8 cellular contexts compared by ENCODE assay signal in genomic region chr5:14143509-14143842, GRCh38. TPM values are rescaled to one million over a fixed set of nuclear protein-coding genes. Genes with fewer than 3 reads are reported as not detected.
DNase-seq lines count a peak whose midpoint lies in the region; ATAC-seq, FAIRE-seq and TF ChIP-seq lines count a peak whose summit lies in the region.

No MANE protein-coding gene starts in this region.

- in situ Hi-C loops in ACHN (cut with HindIII; ENCODE audit: low pct_ligation_motif_present, low pct_unique_long_range_greater_than_20kb, low sequenced_read_pairs) = no loop called here

- peaks cover 4% of the 10 kb centered on the region for H3K36me3 ChIP-seq in osteoblast (ENCODE audit: insufficient read depth, low read length)

- peaks cover 35% of the 10 kb centered on the region for H4K20me1 ChIP-seq in osteoblast (ENCODE audit: insufficient read depth, low read length)

- H3K27ac ChIP-seq in osteoblast (ENCODE audit: low read depth, low read length) = peak overlapping the region; percentile 89

- peaks cover 35% of the 10 kb centered on the region for H3K4me1 ChIP-seq in osteoblast (ENCODE audit: insufficient read depth, low read length)

- peaks cover 48% of the 10 kb centered on the region for H3K79me2 ChIP-seq in osteoblast (ENCODE audit: insufficient read depth, low read length)

- peak; percentile 4 for ATAC-seq in GM19351 (IDR thresholded peaks at IDR 0.05; ENCODE audit: unreplicated experiment)
- ATAC-seq in HG03095 (IDR thresholded peaks at IDR 0.05; ENCODE audit: unreplicated experiment) = peak; percentile 6

- no peak for FAIRE-seq in RCC 7860 (lab: Jason Lieb, UNC)

- TF ChIP-seq CTCF in cardiac fibroblast (IDR thresholded peaks at IDR 0.05; ENCODE audit: low read depth, low read length) = no peak
- TF ChIP-seq CTCF in osteoblast (IDR thresholded peaks at IDR 0.05; ENCODE audit: extremely low read depth, low read depth, low read length) = no peak

- DNase-seq in cardiac fibroblast (ENCODE audit: low read depth in 2 of 2) = no peak
- DNase-seq in osteoblast (ENCODE audit: insufficient read length, low spot score, missing footprints) = peak; percentile 94
- no peak for DNase-seq in RCC 7860 (ENCODE audit: low spot score)
- no peak for DNase-seq in cerebellar nuclear complex (lab: John Stamatoyannopoulos, UW)
- no peak for DNase-seq in ACHN
- DNase-seq in NCI-H1417 (lab: John Stamatoyannopoulos, UW) = no peak

- H3K9me3 ChIP-seq in osteoblast (ENCODE audit: low read depth, low read length) = no peaks in the 10 kb centered on the region

- no peak overlapping the region for H2AFZ ChIP-seq in osteoblast (ENCODE audit: low read length)

- no peaks in the 10 kb centered on the region for H3K27me3 ChIP-seq in osteoblast (ENCODE audit: insufficient read depth, low read length)

- H3K4me3 ChIP-seq in cardiac fibroblast (replicated peaks in 1 of 2; ENCODE audit: low read depth in 2 of 2, low read length in 2 of 2) (peak overlapping the region; percentile 94 to 97), osteoblast (ENCODE audit: insufficient read depth, low read length) (peak overlapping the region; percentile 98)

- H3K4me2 ChIP-seq in osteoblast (ENCODE audit: insufficient read depth, low read length) = no peak overlapping the region

RNA-seq across cellular contexts. Expression of gene TRIO, which starts 0.3 kb away (rescaled TPM):
- total RNA-seq in osteoblast = 246 and 274 TPM in 2 replicates
